ENCODE assay signal across 25 cellular contexts in the genomic region with DNA sequence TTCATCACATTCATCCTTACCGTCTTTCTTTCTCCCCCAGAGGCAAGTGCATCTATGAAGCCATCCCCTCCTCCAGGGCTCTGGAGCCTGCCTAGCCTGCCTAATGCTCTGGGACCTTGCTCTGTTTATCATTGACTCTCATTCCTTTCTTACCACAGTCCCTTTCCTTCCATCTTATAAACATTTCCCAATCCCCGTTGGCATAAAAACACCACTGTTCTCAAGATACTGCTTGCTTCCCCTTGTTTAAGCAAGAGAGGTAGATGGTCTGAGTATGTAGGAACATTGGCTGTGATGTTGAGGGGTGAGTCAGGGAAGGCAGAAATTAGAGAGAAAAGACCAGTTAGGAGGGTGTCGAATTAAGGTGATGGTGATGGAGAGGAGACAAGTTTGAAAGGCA. TPM values are rescaled to one million over a fixed set of nuclear protein-coding genes. Genes with fewer than 3 reads are reported as not detected.
DNase-seq lines count a peak whose midpoint lies in the region; ATAC-seq and TF ChIP-seq lines count a peak whose summit lies in the region.
"Had no signal": no experiment of that assay in that cellular context is flagged by ENCODE, and none has a peak within 500 bp of the region (broad histone marks: within the 10 kb centered on the region; RNA-seq: fewer than 3 reads in every experiment).

No MANE protein-coding gene starts in this region.

- no peak overlapping the region for H3K4me2 ChIP-seq in fibroblast of lung (ENCODE audit: extremely low read depth, insufficient read depth, low read length)

- peaks cover 18 to 43% (median 27%) of the 10 kb centered on the region in 4 donors for H3K4me1 Mint-ChIP-seq in naive thymus-derived CD8-positive, alpha-beta T cell
- H3K4me1 Mint-ChIP-seq in endothelial cell (ENCODE audit: unreplicated experiment): no peaks in the 10 kb centered on the region
- peaks cover 24% of the 10 kb centered on the region for H3K4me1 Mint-ChIP-seq in activated T-helper 2 cell treated with anti-CD3 and anti-CD28 coated beads, Interferon-gamma antibody, Interleukin-2, Interleukin-4, amounts not matched to agents 10 μg/mL and 5 μg/mL and 100 μg/mL, durations not matched to agents 14 hours and 24 hours and 36 hours (ENCODE audit: low read depth)

- no peaks in the 10 kb centered on the region for H4K20me1 ChIP-seq in fibroblast of lung (ENCODE audit: control insufficient read depth, extremely low read depth, insufficient read depth, low read length)

- H3K27me3 ChIP-seq in BE2C (no peaks in the 10 kb centered on the region), adipocyte (replicated peaks; ENCODE audit: control insufficient read depth, insufficient read depth, low read length) (no peaks in the 10 kb centered on the region), fibroblast of lung (ENCODE audit: control insufficient read depth, insufficient read depth, low read length) (no peaks in the 10 kb centered on the region)

- no peaks in the 10 kb centered on the region for H3K27me3 Mint-ChIP-seq in naive thymus-derived CD8-positive, alpha-beta T cell
- H3K27me3 Mint-ChIP-seq in endothelial cell (ENCODE audit: unreplicated experiment): peaks cover 4% of the 10 kb centered on the region
- H3K27me3 Mint-ChIP-seq in activated T-helper 2 cell treated with anti-CD3 and anti-CD28 coated beads, Interferon-gamma antibody, Interleukin-2, Interleukin-4, amounts not matched to agents 10 μg/mL and 5 μg/mL and 100 μg/mL, durations not matched to agents 14 hours and 24 hours and 36 hours (ENCODE audit: low read depth): no peaks in the 10 kb centered on the region
- H3K27me3 Mint-ChIP-seq: activated CD4-positive, alpha-beta T cell treated with anti-CD3 and anti-CD28 coated beads for 36 hours; CD8-positive, alpha-beta memory T cell; central memory CD8-positive, alpha-beta T cell; memory B cell had no signal

- H3K27ac Mint-ChIP-seq in naive thymus-derived CD8-positive, alpha-beta T cell: peak overlapping the region in 6 of 10 donors; percentile 6 to 36 (median 16)
- no peak overlapping the region for H3K27ac Mint-ChIP-seq in endothelial cell (ENCODE audit: unreplicated experiment)
- H3K27ac Mint-ChIP-seq in activated T-helper 2 cell treated with anti-CD3 and anti-CD28 coated beads, Interferon-gamma antibody, Interleukin-2, Interleukin-4, amounts not matched to agents 10 μg/mL and 5 μg/mL and 100 μg/mL, durations not matched to agents 14 hours and 24 hours and 36 hours: no peak overlapping the region
- H3K27ac Mint-ChIP-seq: activated CD4-positive, alpha-beta T cell treated with anti-CD3 and anti-CD28 coated beads for 36 hours; activated CD8-positive, alpha-beta T cell treated with anti-CD3 and anti-CD28 coated beads, Interleukin-2, amount 10 ng/mL, durations not matched to agents 7 days and 5 days; CD8-positive, alpha-beta memory T cell; memory B cell had no signal

- H3K4me3 ChIP-seq in BE2C (ENCODE audit: low read depth, low read length): peak overlapping the region; percentile 36
- H3K4me3 ChIP-seq in adipocyte (ENCODE audit: low read length): no peak overlapping the region
- H3K4me3 ChIP-seq in fibroblast of lung (replicated peaks in 1 of 4; ENCODE audit: control extremely low read depth in 1 of 4, insufficient read depth in 1 of 4, low read depth in 3 of 4, low read length in 4 of 4): no peak overlapping the region

- H3K4me3 Mint-ChIP-seq in naive thymus-derived CD8-positive, alpha-beta T cell: peak overlapping the region in 1 of 10 donors; percentile 26
- no peak overlapping the region for H3K4me3 Mint-ChIP-seq in endothelial cell (ENCODE audit: unreplicated experiment)
- H3K4me3 Mint-ChIP-seq in activated T-helper 2 cell treated with anti-CD3 and anti-CD28 coated beads, Interferon-gamma antibody, Interleukin-2, Interleukin-4, amounts not matched to agents 10 μg/mL and 5 μg/mL and 100 μg/mL, durations not matched to agents 14 hours and 24 hours and 36 hours (ENCODE audit: low read depth): no peak overlapping the region
- H3K4me3 Mint-ChIP-seq: activated CD4-positive, alpha-beta T cell treated with anti-CD3 and anti-CD28 coated beads for 36 hours; activated CD8-positive, alpha-beta T cell treated with anti-CD3 and anti-CD28 coated beads, Interleukin-2, amount 10 ng/mL, durations not matched to agents 7 days and 5 days; CD8-positive, alpha-beta memory T cell; central memory CD8-positive, alpha-beta T cell; memory B cell had no signal

- H3K9ac ChIP-seq in adipocyte (ENCODE audit: low read length) (no peak overlapping the region), fibroblast of lung (ENCODE audit: insufficient read depth, low read length) (no peak overlapping the region)

- no peak overlapping the region for H3K27ac ChIP-seq in fibroblast of lung (ENCODE audit: insufficient read depth, low read length)

- no peaks in the 10 kb centered on the region for H3K9me3 ChIP-seq in BE2C
- H3K9me3 ChIP-seq in adipocyte (ENCODE audit: control insufficient read depth, low read length): no peaks in the 10 kb centered on the region
- H3K9me3 ChIP-seq in fibroblast of lung (ENCODE audit: control insufficient read depth, insufficient read depth, low read depth, low read length): no peaks in the 10 kb centered on the region

- peaks cover 0 to 4% (median 2%) of the 10 kb centered on the region in 3 donors for H3K36me3 Mint-ChIP-seq in naive thymus-derived CD8-positive, alpha-beta T cell
- no peaks in the 10 kb centered on the region for H3K36me3 Mint-ChIP-seq in endothelial cell (ENCODE audit: low read depth, unreplicated experiment)
- no peaks in the 10 kb centered on the region for H3K36me3 Mint-ChIP-seq in activated T-helper 2 cell treated with anti-CD3 and anti-CD28 coated beads, Interferon-gamma antibody, Interleukin-2, Interleukin-4, amounts not matched to agents 10 μg/mL and 5 μg/mL and 100 μg/mL, durations not matched to agents 14 hours and 24 hours and 36 hours (ENCODE audit: low read depth)
- H3K36me3 Mint-ChIP-seq: memory B cell had no signal

- H3K36me3 ChIP-seq in BE2C (no peaks in the 10 kb centered on the region), adipocyte (ENCODE audit: control insufficient read depth, insufficient read depth, low read length, severe bottlenecking) (no peaks in the 10 kb centered on the region), fibroblast of lung (ENCODE audit: control insufficient read depth, insufficient read depth, low read length) (no peaks in the 10 kb centered on the region)

- TF ChIP-seq CTCF in BE2C (IDR thresholded peaks at IDR 0.05; ENCODE audit: low read depth, low read length) (no peak), fibroblast of lung (conservative IDR thresholded peaks at IDR 0.05 in 1 of 2, IDR thresholded peaks at IDR 0.05 in 1 of 2; ENCODE audit: low read depth in 1 of 2, low read length in 2 of 2) (no peak), endothelial cell (IDR thresholded peaks at IDR 0.05; ENCODE audit: unreplicated experiment) (no peak)

- intact Hi-C loops in activated T-helper 2 cell treated with anti-CD3 and anti-CD28 coated beads, Interferon-gamma antibody, Interleukin-2, Interleukin-4, amounts not matched to agents 10 μg/mL and 5 μg/mL and 100 μg/mL, durations not matched to agents 14 hours and 24 hours and 36 hours (cut with micrococcal nuclease): loop anchor here (10.0 kb wide), 1 partner anchor 275 kb away; no protein-coding TSS in a partner anchor

- ATAC-seq in naive thymus-derived CD8-positive, alpha-beta T cell: no peak
- ATAC-seq: activated CD4-positive, alpha-beta T cell treated with anti-CD3 and anti-CD28 coated beads for 36 hours; activated CD8-positive, alpha-beta T cell treated with anti-CD3 and anti-CD28 coated beads, Interleukin-2, amount 10 ng/mL, durations not matched to agents 7 days and 5 days; activated naive CD4-positive, alpha-beta T cell treated with anti-CD3 and anti-CD28 coated beads, Interleukin-2, amount 50 U/mL, for 72 hours; HepG2; left lobe of liver; Panc1; sciatic nerve had no signal

- no peak overlapping the region for H2AFZ ChIP-seq in fibroblast of lung (ENCODE audit: low read length)

- H3K4me1 ChIP-seq in BE2C (peaks cover 36% of the 10 kb centered on the region), adipocyte (ENCODE audit: control insufficient read depth, insufficient read depth, low read length) (peaks cover 25% of the 10 kb centered on the region), fibroblast of lung (ENCODE audit: control insufficient read depth, extremely low read depth, insufficient read depth, low read length) (no peaks in the 10 kb centered on the region)

- no peaks in the 10 kb centered on the region for H3K79me2 ChIP-seq in fibroblast of lung (ENCODE audit: control insufficient read depth, insufficient read depth, low read length)

- in situ Hi-C loops in KBM-7 (cut with MboI; ENCODE audit: low pct_unique_long_range_greater_than_20kb, low sequenced_read_pairs): no loop called here

- no peaks in the 10 kb centered on the region for H3K9me3 Mint-ChIP-seq in naive thymus-derived CD8-positive, alpha-beta T cell
- no peaks in the 10 kb centered on the region for H3K9me3 Mint-ChIP-seq in endothelial cell (ENCODE audit: unreplicated experiment)
- no peaks in the 10 kb centered on the region for H3K9me3 Mint-ChIP-seq in activated T-helper 2 cell treated with anti-CD3 and anti-CD28 coated beads, Interferon-gamma antibody, Interleukin-2, Interleukin-4, amounts not matched to agents 10 μg/mL and 5 μg/mL and 100 μg/mL, durations not matched to agents 14 hours and 24 hours and 36 hours
- H3K9me3 Mint-ChIP-seq: activated naive CD4-positive, alpha-beta T cell treated with anti-CD3 and anti-CD28 coated beads, Interleukin-2, amount 50 U/mL, for 72 hours; CD8-positive, alpha-beta memory T cell; central memory CD8-positive, alpha-beta T cell; memory B cell had no signal

- DNase-seq in BE2C: no peak
- peak; percentile 76 for DNase-seq in adipocyte (ENCODE audit: low read depth)
- DNase-seq in fibroblast of lung (ENCODE audit: low read depth in 2 of 2): peak; percentile 71 to 86
- no peak for DNase-seq in naive thymus-derived CD8-positive, alpha-beta T cell
- no peak for DNase-seq in dermis blood vessel endothelial cell
- DNase-seq in endothelial cell (ENCODE audit: low spot score): no peak
- no peak for DNase-seq in activated T-helper 2 cell treated with anti-CD3 and anti-CD28 coated beads, Interferon-gamma antibody, Interleukin-2, Interleukin-4, amounts not matched to agents 10 μg/mL and 5 μg/mL and 100 μg/mL, durations not matched to agents 14 hours and 24 hours and 36 hours (ENCODE audit: low spot score)
- no peak for DNase-seq in KBM-7
- DNase-seq: activated CD4-positive, alpha-beta T cell treated with anti-CD3 and anti-CD28 coated beads for 36 hours; activated CD8-positive, alpha-beta T cell treated with anti-CD3 and anti-CD28 coated beads, Interleukin-2, amount 10 ng/mL, durations not matched to agents 7 days and 5 days; aorta; CD8-positive, alpha-beta memory T cell; DMS153; Kasumi-1; NCI-H774; SHP77; stimulated activated CD4-positive, alpha-beta T cell treated with anti-CD3 and anti-CD28 coated beads, Interleukin-4, amount 100 ng/mL, for 24 hours; trophoblast cell had no signal

- POLR2A ChIA-PET in naive thymus-derived CD8-positive, alpha-beta T cell (lab: Charles Lee): no interaction called here

RNA-seq across cellular contexts. Expression of gene RPA3, which starts 51.8 kb away (rescaled TPM):
- polyA plus RNA-seq in BE2C (2012; ENCODE audit: insufficient read depth, insufficient read length, low read depth): 38.3 TPM
- total RNA-seq in fibroblast of lung (14.9 and 19.0 TPM in 2 replicates), dermis blood vessel endothelial cell (18.9 and 25.5 TPM in 2 replicates), endothelial cell (ENCODE audit: unreplicated experiment) (23.6 TPM)
- polyA plus RNA-seq in fibroblast of lung: 23.9 and 47.7 TPM in 2 replicates
- polyA plus RNA-seq in fibroblast of lung (2012): 35.8 and 66.8 TPM in 2 replicates
- polyA minus RNA-seq in fibroblast of lung (ENCODE audit: low replicate concordance): 1.8 TPM in 1 of 2 replicates, not detected in the other
- total RNA-seq in naive thymus-derived CD8-positive, alpha-beta T cell: 10 to 100 TPM; 29.7 to 35.9 TPM
- polyA plus RNA-seq in naive thymus-derived CD8-positive, alpha-beta T cell: 10 to 100 TPM; 78.6 to 97.5 (median 89.5) TPM
- 111 and 115 TPM in 2 replicates for total RNA-seq in activated T-helper 2 cell treated with anti-CD3 and anti-CD28 coated beads, Interferon-gamma antibody, Interleukin-2, Interleukin-4, amounts not matched to agents 10 μg/mL and 5 μg/mL and 100 μg/mL, durations not matched to agents 14 hours and 24 hours and 36 hours

Comparison
In these comparisons a context has a peak if more than half of its experiments do, and no peak if none do; other contexts are left out.
1. DNase-seq: peak in adipocyte (single experiment) and fibroblast of lung (2 of 2); none in BE2C (single experiment), naive thymus-derived CD8-positive, alpha-beta T cell (0 of 10), dermis blood vessel endothelial cell (single experiment), endothelial cell (single experiment), activated T-helper 2 cell treated with anti-CD3 and anti-CD28 coated beads, Interferon-gamma antibody, Interleukin-2, Interleukin-4, amounts not matched to agents 10 μg/mL and 5 μg/mL and 100 μg/mL, durations not matched to agents 14 hours and 24 hours and 36 hours (single experiment) and KBM-7 (single experiment).
2. H3K27ac Mint-ChIP-seq: peak in naive thymus-derived CD8-positive, alpha-beta T cell (6 of 10); none in endothelial cell (single experiment) and activated T-helper 2 cell treated with anti-CD3 and anti-CD28 coated beads, Interferon-gamma antibody, Interleukin-2, Interleukin-4, amounts not matched to agents 10 μg/mL and 5 μg/mL and 100 μg/mL, durations not matched to agents 14 hours and 24 hours and 36 hours (single experiment).